Comparison of ENCODE assay signal across 24 cellular contexts in the genomic region with DNA sequence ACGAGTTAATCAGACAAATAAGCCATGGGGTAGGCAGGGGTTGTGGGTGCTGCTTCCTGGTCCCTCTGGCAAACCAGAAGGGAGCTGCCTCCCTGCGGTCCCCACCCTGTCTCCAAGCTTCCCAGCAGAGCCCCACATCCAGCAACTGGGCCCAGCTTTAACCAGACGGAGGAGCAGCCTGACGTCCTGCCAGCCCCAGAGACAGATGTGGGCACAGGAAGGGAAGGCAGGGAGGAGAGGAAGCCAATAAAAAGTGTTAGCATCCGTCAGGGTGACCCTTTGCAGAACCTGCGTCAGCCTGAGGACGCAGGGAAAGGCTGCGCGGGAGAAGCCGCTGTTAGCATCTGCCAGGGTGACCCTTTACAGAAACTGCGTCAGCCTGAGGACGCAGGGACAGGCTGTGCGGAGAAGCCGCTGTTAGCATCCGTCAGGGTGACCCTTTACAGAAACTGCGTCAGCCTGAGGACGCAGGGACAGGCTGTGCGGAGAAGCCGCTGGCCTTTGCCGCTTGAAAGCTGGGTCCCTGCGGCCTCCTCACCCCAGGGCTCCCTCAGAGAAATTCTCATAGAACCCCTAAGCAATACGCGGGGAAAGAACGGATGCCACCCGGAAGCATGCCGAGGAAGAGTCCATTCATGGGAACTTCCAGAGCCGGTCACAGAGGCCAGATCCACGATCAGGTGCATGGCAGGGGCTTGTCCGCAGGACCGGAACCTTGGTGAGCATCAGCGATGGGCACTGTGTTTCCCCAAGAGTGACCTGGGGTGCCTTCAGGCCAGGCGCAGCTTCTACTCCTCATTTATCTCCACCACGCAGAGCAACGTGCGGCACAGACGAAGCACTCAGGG. TPM values are rescaled to one million over a fixed set of nuclear protein-coding genes. Genes with fewer than 3 reads are reported as not detected.
DNase-seq lines count a peak whose midpoint lies in the region; ATAC-seq, FAIRE-seq and TF ChIP-seq lines count a peak whose summit lies in the region.
"Had no signal": no experiment of that assay in that cellular context is flagged by ENCODE, and none has a peak within 500 bp of the region (broad histone marks: within the 10 kb centered on the region; RNA-seq: fewer than 3 reads in every experiment).

No MANE protein-coding gene starts in this region.

- intact Hi-C loops in left cardiac atrium (cut with DNase I), result loop anchor here in 1 of 2 donors (5.0 kb wide), 1 partner anchor 108 kb away; no protein-coding TSS in a partner anchor
- intact Hi-C loops in left ventricle myocardium inferior (cut with micrococcal nuclease), result no loop called here
- intact Hi-C loops in spleen (cut with DNase I; ENCODE audit: low total_unique reads), result no loop called here
- intact Hi-C loops in activated T-helper 1 cell treated with anti-CD3 and anti-CD28 coated beads, Interleukin-12 subunit alpha, Interleukin-12 subunit beta, Interleukin-2, Interleukin-4 antibody, amounts not matched to agents 30 ng/mL and 10 ng/mL and 1 ng/mL, durations not matched to agents 14 hours and 24 hours and 36 hours (cut with micrococcal nuclease), result loop anchor here (10.0 kb wide), 1 partner anchor 130 kb away; no protein-coding TSS in a partner anchor

- no peak overlapping the region for H3K27ac Mint-ChIP-seq in activated T-helper 1 cell treated with anti-CD3 and anti-CD28 coated beads, Interleukin-12 subunit alpha, Interleukin-12 subunit beta, Interleukin-2, Interleukin-4 antibody, amounts not matched to agents 30 ng/mL and 10 ng/mL and 1 ng/mL, durations not matched to agents 14 hours and 24 hours and 36 hours

- no peaks in the 10 kb centered on the region for H3K79me1 ChIP-seq in H1 (ENCODE audit: low read depth, low read length)
- H3K79me1 ChIP-seq in neuronal stem cell (ENCODE audit: low read depth, low read length), result peaks cover 1% of the 10 kb centered on the region

- H4K8ac ChIP-seq in H1 (ENCODE audit: extremely low read depth, insufficient read depth, low read length) (no peak overlapping the region), neuronal stem cell (ENCODE audit: low read depth, low read length) (no peak overlapping the region)

- TF ChIP-seq EP300 in H1 (IDR thresholded peaks at IDR 0.05; ENCODE audit: borderline replicate concordance in 1 of 2, low read depth in 2 of 2, low read length in 2 of 2), result no peak

- no peaks in the 10 kb centered on the region for H3K9me3 Mint-ChIP-seq in activated T-helper 1 cell treated with anti-CD3 and anti-CD28 coated beads, Interleukin-12 subunit alpha, Interleukin-12 subunit beta, Interleukin-2, Interleukin-4 antibody, amounts not matched to agents 30 ng/mL and 10 ng/mL and 1 ng/mL, durations not matched to agents 14 hours and 24 hours and 36 hours

- no peak overlapping the region for H3K4ac ChIP-seq in H1 (replicated peaks; ENCODE audit: insufficient read length, low read depth, low read length)
- peak overlapping the region; percentile 26 for H3K4ac ChIP-seq in neuronal stem cell (ENCODE audit: low read length)

- no peaks in the 10 kb centered on the region for H4K20me1 ChIP-seq in H1 (replicated peaks in 1 of 2; ENCODE audit: control insufficient read depth in 1 of 2, insufficient read depth in 2 of 2, low read length in 2 of 2)

- H2BK5ac ChIP-seq in H1 (ENCODE audit: low read depth, low read length), result no peak overlapping the region
- H2BK5ac ChIP-seq in neuronal stem cell (ENCODE audit: low read length), result no peak overlapping the region

- H3K4me2 ChIP-seq in H1 (ENCODE audit: insufficient read depth in 1 of 2, low read depth in 2 of 2, low read length in 2 of 2) (no peak overlapping the region), neuronal stem cell (ENCODE audit: insufficient read depth, low read length, poor library complexity, severe bottlenecking) (no peak overlapping the region)
- H3K4me2 ChIP-seq: KMS-11, PC-9 had no signal

- TF ChIP-seq POLR2A in H1 (IDR thresholded peaks at IDR 0.05; ENCODE audit: control extremely low read depth in 1 of 2, low read depth in 2 of 2, low read length in 2 of 2) (no peak), spleen (IDR thresholded peaks at IDR 0.05) (no peak)

- peaks cover 9% of the 10 kb centered on the region for H3K4me1 Mint-ChIP-seq in activated T-helper 1 cell treated with anti-CD3 and anti-CD28 coated beads, Interleukin-12 subunit alpha, Interleukin-12 subunit beta, Interleukin-2, Interleukin-4 antibody, amounts not matched to agents 30 ng/mL and 10 ng/mL and 1 ng/mL, durations not matched to agents 14 hours and 24 hours and 36 hours (ENCODE audit: low read depth)

- H2BK12ac ChIP-seq in H1 (ENCODE audit: low read depth, low read length) (0 out of 2 replicates have a peak overlapping the region, but pooled peaks have one; percentile 50), neuronal stem cell (ENCODE audit: low read length) (no peak overlapping the region)

- no peak overlapping the region for H3K23ac ChIP-seq in H1 (ENCODE audit: insufficient read length)
- peak overlapping the region; percentile 39 for H3K23ac ChIP-seq in neuronal stem cell (ENCODE audit: low read depth, low read length, poor library complexity)

- H3K18ac ChIP-seq in H1 (ENCODE audit: extremely low read depth, low read length), result no peak overlapping the region
- peak overlapping the region; percentile 78 for H3K18ac ChIP-seq in neuronal stem cell (ENCODE audit: low read length)

- no peak overlapping the region for H4K91ac ChIP-seq in H1 (replicated peaks; ENCODE audit: insufficient read length, low read length)
- H4K91ac ChIP-seq in neuronal stem cell (ENCODE audit: low read depth, low read length, poor library complexity), result no peak overlapping the region

- H2AFZ ChIP-seq in H1 (ENCODE audit: low read length) (no peak overlapping the region), neuronal stem cell (ENCODE audit: low read length) (no peak overlapping the region)
- H2AFZ ChIP-seq: PC-9 had no signal

- H3K36me3 Mint-ChIP-seq in activated T-helper 1 cell treated with anti-CD3 and anti-CD28 coated beads, Interleukin-12 subunit alpha, Interleukin-12 subunit beta, Interleukin-2, Interleukin-4 antibody, amounts not matched to agents 30 ng/mL and 10 ng/mL and 1 ng/mL, durations not matched to agents 14 hours and 24 hours and 36 hours (ENCODE audit: low read depth), result no peaks in the 10 kb centered on the region

- peak; percentile 18 for DNase-seq in left cardiac atrium
- no peak for DNase-seq in left ventricle myocardium inferior
- DNase-seq in H1 (ENCODE audit: low read depth in 1 of 2, low spot score in 2 of 2), result no peak
- DNase-seq in neuronal stem cell (ENCODE audit: low spot score), result no peak
- peak; percentile 68 for DNase-seq in spleen
- no peak for DNase-seq in activated T-helper 1 cell treated with anti-CD3 and anti-CD28 coated beads, Interleukin-12 subunit alpha, Interleukin-12 subunit beta, Interleukin-2, Interleukin-4 antibody, amounts not matched to agents 30 ng/mL and 10 ng/mL and 1 ng/mL, durations not matched to agents 14 hours and 24 hours and 36 hours (ENCODE audit: low spot score)
- DNase-seq in ACHN, result no peak
- DNase-seq: DMS153, DND-41, H7, IMR-90, MM.1S, NCI-H2029, NCI-H446 treated with DMSO at 0.1 percent for 48 hours, NCI-H526, NCI-H82, PC-9, Right ventricle myocardium superior had no signal

- no peak overlapping the region for H2BK120ac ChIP-seq in H1 (replicated peaks; ENCODE audit: low read depth, low read length)
- no peak overlapping the region for H2BK120ac ChIP-seq in neuronal stem cell (ENCODE audit: low read depth, low read length)

- no peaks in the 10 kb centered on the region for H3K23me2 ChIP-seq in H1 (ENCODE audit: low read depth, low read length)

- in situ Hi-C loops in ACHN (cut with HindIII; ENCODE audit: low pct_ligation_motif_present, low pct_unique_long_range_greater_than_20kb, low sequenced_read_pairs), result no loop called here

- no peaks in the 10 kb centered on the region for H3K36me3 ChIP-seq in left ventricle myocardium inferior
- H3K36me3 ChIP-seq in H1 (ENCODE audit: control insufficient read depth in 2 of 4, insufficient read depth in 4 of 4, low read length in 3 of 4), result no peaks in the 10 kb centered on the region
- H3K36me3 ChIP-seq in neuronal stem cell (replicated peaks in 1 of 2; ENCODE audit: control insufficient read depth in 2 of 2, insufficient read depth in 2 of 2, low read length in 2 of 2), result no peaks in the 10 kb centered on the region
- H3K36me3 ChIP-seq in spleen, result no peaks in the 10 kb centered on the region
- H3K36me3 ChIP-seq: SJSA1 had no signal

- H2BK15ac ChIP-seq in H1 (ENCODE audit: low read length) (no peak overlapping the region), neuronal stem cell (ENCODE audit: low read length) (peak overlapping the region; percentile 56)

- H3K27ac ChIP-seq in left ventricle myocardium inferior (replicated peaks), result no peak overlapping the region
- no peak overlapping the region for H3K27ac ChIP-seq in H1 (ENCODE audit: low read depth, low read length)
- H3K27ac ChIP-seq in neuronal stem cell (replicated peaks; ENCODE audit: low read length), result no peak overlapping the region
- peak overlapping the region in 3 of 8 donors; percentile 58 to 76 (median 66) for H3K27ac ChIP-seq in spleen
- H3K27ac ChIP-seq: 22Rv1, KMS-11, PC-9, SJSA1 had no signal

- no peak for FAIRE-seq in H1 (lab: Jason Lieb, UNC)
- FAIRE-seq: GM12892, GM19239 had no signal

- no peaks in the 10 kb centered on the region for H3K79me2 ChIP-seq in H1 (ENCODE audit: control insufficient read depth in 1 of 2, insufficient read depth in 2 of 2, low read length in 2 of 2)

- ATAC-seq in left cardiac atrium, result no peak
- ATAC-seq in GM18909 (IDR thresholded peaks at IDR 0.05; ENCODE audit: poor library complexity, unreplicated experiment), result no peak

- H3K14ac ChIP-seq in H1 (ENCODE audit: insufficient read length) (no peak overlapping the region), neuronal stem cell (ENCODE audit: low read length) (no peak overlapping the region)

- H3K4me1 ChIP-seq in left ventricle myocardium inferior, result peaks cover 57% of the 10 kb centered on the region
- peaks cover 0 to 3% (median 0%) of the 10 kb centered on the region in 4 experiments; a peak in 2 of 7 replicates for H3K4me1 ChIP-seq in H1 (replicated peaks in 1 of 4; ENCODE audit: control insufficient read depth in 3 of 4, insufficient read depth in 4 of 4, low read length in 3 of 4)
- peaks cover 4 to 6% of the 10 kb centered on the region in 2 donors for H3K4me1 ChIP-seq in neuronal stem cell (ENCODE audit: control insufficient read depth in 2 of 2, insufficient read depth in 1 of 2, low read depth in 1 of 2, low read length in 2 of 2)
- H3K4me1 ChIP-seq in spleen, result peaks cover 37 to 100% (median 78%) of the 10 kb centered on the region in 6 donors
- H3K4me1 ChIP-seq: SJSA1 had no signal

- TF ChIP-seq CTCF in left ventricle myocardium inferior (IDR thresholded peaks at IDR 0.05; ENCODE audit: borderline replicate concordance) (no peak), H1 (IDR thresholded peaks at IDR 0.05; ENCODE audit: control extremely low read depth in 1 of 3, insufficient read depth in 1 of 3, low read depth in 1 of 3, low read length in 3 of 3) (no peak), spleen (IDR thresholded peaks at IDR 0.05 in 8 of 11, conservative IDR thresholded peaks at IDR 0.05 in 3 of 11) (no peak)

- H2AK5ac ChIP-seq in H1 (ENCODE audit: low read depth, low read length), result no peak overlapping the region
- H2AK5ac ChIP-seq in neuronal stem cell (ENCODE audit: low read depth, low read length), result peak overlapping the region; percentile 71

- peaks cover 57% of the 10 kb centered on the region for H3K27me3 Mint-ChIP-seq in activated T-helper 1 cell treated with anti-CD3 and anti-CD28 coated beads, Interleukin-12 subunit alpha, Interleukin-12 subunit beta, Interleukin-2, Interleukin-4 antibody, amounts not matched to agents 30 ng/mL and 10 ng/mL and 1 ng/mL, durations not matched to agents 14 hours and 24 hours and 36 hours (ENCODE audit: insufficient read depth)

- no peaks in the 10 kb centered on the region for H3K27me3 ChIP-seq in left ventricle myocardium inferior (ENCODE audit: low read depth)
- no peaks in the 10 kb centered on the region for H3K27me3 ChIP-seq in H1 (replicated peaks in 1 of 4; ENCODE audit: control insufficient read depth in 3 of 4, extremely low read depth in 1 of 4, insufficient read depth in 3 of 4, low read length in 3 of 4)
- H3K27me3 ChIP-seq in neuronal stem cell (ENCODE audit: control insufficient read depth in 3 of 3, insufficient read depth in 3 of 3, low read depth in 1 of 3, low read length in 3 of 3), result peaks cover 0 to 14% (median 2%) of the 10 kb centered on the region in 3 experiments
- peaks cover 0 to 59% (median 0%) of the 10 kb centered on the region in 7 donors for H3K27me3 ChIP-seq in spleen (replicated peaks in 1 of 7)

- POLR2A ChIA-PET in H1 (lab: Charles Lee; ENCODE audit: partially characterized antibody), result interaction anchor here (1.1 kb wide), 2 partner anchors 16 to 31 kb away, joined by 3 read pairs; partner anchors contain the start of gene DLL1

- 93% methylated on average over 34 of the region's 36 CpGs; no CpG with 5 or more reads in 1 of the 2 experiments for WGBS in H1 (ENCODE audit: extremely low coverage in 1 of 2, insufficient coverage in 1 of 2, insufficient read length in 1 of 2, insufficient replicate concordance in 2 of 2, low coverage in 1 of 2, low lambda C conversion rate in 2 of 2, missing lambda C conversion rate in 1 of 2), 2 experiments
- no CpG with 5 or more reads among the region's 36 CpGs for WGBS in neuronal stem cell (ENCODE audit: extremely low coverage in 2 of 2, insufficient read length in 2 of 2, insufficient replicate concordance in 1 of 2), 2 donors
- WGBS in spleen, 5 donors, result 76 to 84% (median 79%) methylated on average over 34 to 36 of the region's 36 CpGs

- no peak overlapping the region for H3K4me3 Mint-ChIP-seq in activated T-helper 1 cell treated with anti-CD3 and anti-CD28 coated beads, Interleukin-12 subunit alpha, Interleukin-12 subunit beta, Interleukin-2, Interleukin-4 antibody, amounts not matched to agents 30 ng/mL and 10 ng/mL and 1 ng/mL, durations not matched to agents 14 hours and 24 hours and 36 hours

- H3K9ac ChIP-seq in H1 (replicated peaks in 1 of 4; ENCODE audit: extremely low read depth in 1 of 4, low read depth in 3 of 4, low read length in 3 of 4), result no peak overlapping the region
- no peak overlapping the region for H3K9ac ChIP-seq in neuronal stem cell (ENCODE audit: low read depth, low read length, poor library complexity)
- H3K9ac ChIP-seq: KMS-11 had no signal

- H4K5ac ChIP-seq in H1 (ENCODE audit: insufficient read length, low read depth, low read length), result no peak overlapping the region

- no peak for TF ChIP-seq RAD21 in H1 (IDR thresholded peaks at IDR 0.05 in 1 of 2, conservative IDR thresholded peaks at IDR 0.05 in 1 of 2; ENCODE audit: low read depth in 2 of 2, low read length in 2 of 2)

- H3K9me3 ChIP-seq in left ventricle myocardium inferior (replicated peaks) (no peaks in the 10 kb centered on the region), H1 (ENCODE audit: insufficient read depth in 2 of 2, low read depth in 1 of 2, low read length in 1 of 2) (no peaks in the 10 kb centered on the region), neuronal stem cell (replicated peaks in 1 of 2; ENCODE audit: control insufficient read depth in 2 of 2, insufficient read depth in 1 of 2, low read depth in 1 of 2, low read length in 2 of 2) (no peaks in the 10 kb centered on the region), spleen (no peaks in the 10 kb centered on the region)
- H3K9me3 ChIP-seq: SJSA1 had no signal

- H3K56ac ChIP-seq in H1 (replicated peaks; ENCODE audit: insufficient read length, low read depth, low read length), result no peak overlapping the region

- H2BK20ac ChIP-seq in H1 (ENCODE audit: low read length), result no peak overlapping the region

- CTCF ChIA-PET in H1 (lab: Charles Lee; ENCODE audit: partially characterized antibody), result interaction anchor here (1.3 kb wide), 2 partner anchors 9 to 14 kb away, joined by 3 to 6 read pairs; no protein-coding TSS in a partner anchor

- no peak overlapping the region for H3K4me3 ChIP-seq in left ventricle myocardium inferior
- no peak overlapping the region for H3K4me3 ChIP-seq in H1 (ENCODE audit: extremely low read depth in 1 of 4, insufficient read depth in 2 of 4, low read depth in 3 of 4, low read length in 4 of 4)
- peak overlapping the region in 1 of 2 donors; percentile 5 for H3K4me3 ChIP-seq in neuronal stem cell (ENCODE audit: low read length in 2 of 2)
- H3K4me3 ChIP-seq in spleen, result no peak overlapping the region
- H3K4me3 ChIP-seq: PC-9, SJSA1 had no signal

RNA-seq across cellular contexts. Expression of gene DLL1, which starts 15.9 kb away (rescaled TPM):
- total RNA-seq in left cardiac atrium (10 to 100 TPM; 19.0 to 26.8 TPM), left ventricle myocardium inferior (11.7 TPM), spleen (100 to 1,000 TPM in 2 of 7 donors, 10 to 100 TPM in 5; 34.7 to 119 (median 79.8) TPM)
- 3.8 and 5.6 TPM in 2 replicates for total RNA-seq in H1 (2021; fragmentation: NEBNext Ultra II Directional; extraction: Animal tissue kit (Norgen Biotek cat#: 25700))
- polyA plus RNA-seq in H1 (2011; rRNA removed) (1.7 and 3.1 TPM in 2 replicates), spleen (10 to 100 TPM; 12.6 to 30.3 (median 15.0) TPM)
- 3.3 TPM for polyA plus RNA-seq in H1 (2011; cell fraction: cytosol; rRNA removed)
- polyA plus RNA-seq in H1 (2011; cell fraction: nucleus; rRNA removed), result 8.7 TPM
- polyA plus RNA-seq in H1 (2012, experiment 1 of 2), result 1.5 to 2.8 TPM (median 2.7 TPM) in 4 replicates
- polyA plus RNA-seq in H1 (2012, experiment 2 of 2), result 1.5 TPM
- 1.4 TPM for polyA plus RNA-seq in H1 (2013, experiment 1 of 2)
- polyA plus RNA-seq in H1 (2013, experiment 2 of 2), result 1.0 TPM
- polyA minus RNA-seq in H1 (2011; rRNA and poly(A)+ RNA removed), result 0.39 and 0.95 TPM in 2 replicates
- 2.3 TPM for polyA minus RNA-seq in H1 (2011; cell fraction: cytosol; rRNA and poly(A)+ RNA removed)
- 2.6 TPM for polyA minus RNA-seq in H1 (2011; cell fraction: nucleus; rRNA and poly(A)+ RNA removed)
- polyA plus RNA-seq in neuronal stem cell (2013, experiment 1 of 2), result 66.9 TPM
- polyA plus RNA-seq in neuronal stem cell (2013, experiment 2 of 2), result 67.5 TPM
- total RNA-seq in activated T-helper 1 cell treated with anti-CD3 and anti-CD28 coated beads, Interleukin-12 subunit alpha, Interleukin-12 subunit beta, Interleukin-2, Interleukin-4 antibody, amounts not matched to agents 30 ng/mL and 10 ng/mL and 1 ng/mL, durations not matched to agents 14 hours and 24 hours and 36 hours, result not detected in 2 replicates
- total RNA-seq: PC-9 had no signal

RNA-seq across cellular contexts. Expression of gene FAM120B, which starts 31.6 kb away (rescaled TPM):
- total RNA-seq in left cardiac atrium (10 to 100 TPM; 20.8 to 23.2 TPM), left ventricle myocardium inferior (20.1 TPM), spleen (10 to 100 TPM; 24.8 to 41.2 (median 27.4) TPM)
- 12.0 and 12.5 TPM in 2 replicates for total RNA-seq in H1 (2021; fragmentation: NEBNext Ultra II Directional; extraction: Animal tissue kit (Norgen Biotek cat#: 25700))
- polyA plus RNA-seq in H1 (2011; rRNA removed) (4.2 and 5.1 TPM in 2 replicates), spleen (1 to 10 TPM; 7.6 to 8.7 (median 8.5) TPM)
- 5.8 TPM for polyA plus RNA-seq in H1 (2011; cell fraction: cytosol; rRNA removed)
- polyA plus RNA-seq in H1 (2011; cell fraction: nucleus; rRNA removed), result 11.3 TPM
- polyA plus RNA-seq in H1 (2012, experiment 1 of 2), result 6.9 to 9.1 TPM (median 8.0 TPM) in 4 replicates
- polyA plus RNA-seq in H1 (2012, experiment 2 of 2), result 1.6 TPM
- polyA plus RNA-seq in H1 (2013, experiment 1 of 2), result 8.2 TPM
- 8.6 TPM for polyA plus RNA-seq in H1 (2013, experiment 2 of 2)
- 22.0 and 30.5 TPM in 2 replicates for polyA minus RNA-seq in H1 (2011; rRNA and poly(A)+ RNA removed)
- 6.2 TPM for polyA minus RNA-seq in H1 (2011; cell fraction: cytosol; rRNA and poly(A)+ RNA removed)
- 35.7 TPM for polyA minus RNA-seq in H1 (2011; cell fraction: nucleus; rRNA and poly(A)+ RNA removed)
- 18.0 TPM for polyA plus RNA-seq in neuronal stem cell (2013, experiment 1 of 2)
- polyA plus RNA-seq in neuronal stem cell (2013, experiment 2 of 2), result 17.8 TPM
- 18.4 TPM in 2 replicates for total RNA-seq in activated T-helper 1 cell treated with anti-CD3 and anti-CD28 coated beads, Interleukin-12 subunit alpha, Interleukin-12 subunit beta, Interleukin-2, Interleukin-4 antibody, amounts not matched to agents 30 ng/mL and 10 ng/mL and 1 ng/mL, durations not matched to agents 14 hours and 24 hours and 36 hours

Comparison
In these comparisons a context has a peak if more than half of its experiments do, and no peak if none do; other contexts are left out.
1. DNase-seq: peak in left cardiac atrium (single experiment) and spleen (single experiment); none in left ventricle myocardium inferior (single experiment), H1 (0 of 2), neuronal stem cell (single experiment), activated T-helper 1 cell treated with anti-CD3 and anti-CD28 coated beads, Interleukin-12 subunit alpha, Interleukin-12 subunit beta, Interleukin-2, Interleukin-4 antibody, amounts not matched to agents 30 ng/mL and 10 ng/mL and 1 ng/mL, durations not matched to agents 14 hours and 24 hours and 36 hours (single experiment) and ACHN (single experiment).